In the genomic region with DNA sequence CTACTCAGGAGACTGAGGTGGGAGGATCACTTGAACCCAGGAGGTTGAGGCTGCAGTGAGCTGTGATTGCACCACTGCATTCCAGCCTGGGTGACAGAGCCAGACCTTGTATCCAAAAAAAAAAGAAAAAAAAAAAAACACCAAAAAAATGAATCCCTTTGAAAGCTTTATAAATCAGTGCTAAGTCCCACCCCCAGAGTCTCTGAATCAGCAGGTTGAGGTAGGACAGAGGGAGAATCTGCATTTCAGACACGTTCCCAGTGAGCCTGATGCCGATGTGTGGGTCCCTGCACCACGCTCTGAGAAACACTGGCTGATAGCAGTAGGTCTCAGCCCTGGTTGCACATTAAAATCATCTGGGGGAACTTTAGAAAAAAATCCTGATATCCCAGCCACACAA, we compare ENCODE assay signal across 2 cellular contexts.
A peak's percentile ranks its signal among the peaks of the same experiment; 100 is the strongest.
TF ChIP-seq lines count a peak whose summit lies in the region.

No MANE protein-coding gene starts in this region.

TF ChIP-seq in HepG2, 621 proteins besides CTCF, POLR2A, EP300 and RAD21:
- TF ChIP-seq MXD4 (CRISPR knock-in tag; IDR thresholded peaks at IDR 0.05) (no peak), ZNF160 (CRISPR knock-in tag; IDR thresholded peaks at IDR 0.05) (peak; percentile 66; the same call in 1 of the 2 replicates)

TF ChIP-seq in WTC11, 78 proteins besides CTCF, POLR2A, EP300 and RAD21:
- no peak for TF ChIP-seq OVOL2 (CRISPR knock-in tag; IDR thresholded peaks at IDR 0.05; ENCODE audit: borderline replicate concordance)
- TF ChIP-seq TP53 (CRISPR knock-in tag; IDR thresholded peaks at IDR 0.05), result no peak
